In the genomic region with DNA sequence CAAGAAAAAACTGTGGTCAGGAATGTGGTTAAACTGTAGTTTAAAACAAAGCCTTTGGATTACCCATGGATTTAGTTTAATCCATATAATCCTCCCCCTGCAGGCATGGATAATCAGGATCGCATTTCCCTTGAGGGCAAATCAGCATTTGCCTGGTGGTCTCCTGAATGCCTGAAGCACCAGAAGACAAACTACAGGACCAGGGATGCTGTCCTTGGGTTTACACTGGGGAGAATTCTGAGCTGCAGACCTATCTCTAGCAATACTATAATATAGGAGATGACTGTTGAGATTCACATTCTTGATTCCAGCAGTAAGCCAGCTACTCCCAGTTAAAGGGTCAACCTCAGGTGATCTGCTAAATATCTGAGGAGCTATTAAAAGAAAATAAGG, we compare ENCODE assay signal across 18 cellular contexts. TPM values are rescaled to one million over a fixed set of nuclear protein-coding genes. Genes with fewer than 3 reads are reported as not detected.
DNase-seq lines count a peak whose midpoint lies in the region; ATAC-seq, FAIRE-seq and TF ChIP-seq lines count a peak whose summit lies in the region.
"Had no signal": no experiment of that assay in that cellular context is flagged by ENCODE, and none has a peak within 500 bp of the region (broad histone marks: within the 10 kb centered on the region; RNA-seq: fewer than 3 reads in every experiment).

No MANE protein-coding gene starts in this region.

- H3K4me2 ChIP-seq in K562 (ENCODE audit: insufficient read depth, low read length) (peak overlapping the region; percentile 45), mesenchymal stem cell (ENCODE audit: low read length, poor library complexity, severe bottlenecking) (peak overlapping the region; percentile 12)

- TF ChIP-seq RAD21 in K562 (CRISPR knock-in tag; conservative IDR thresholded peaks at IDR 0.05 in 1 of 2, IDR thresholded peaks at IDR 0.05 in 1 of 2) = no peak

- H3K27ac Mint-ChIP-seq in stimulated activated naive CD8-positive, alpha-beta T cell treated with anti-CD3 and anti-CD28 coated beads, Interleukin-15, amount 100 ng/mL, for 72 hours = no peak overlapping the region
- H3K27ac Mint-ChIP-seq: activated T-helper 2 cell treated with anti-CD3 and anti-CD28 coated beads, Interferon-gamma antibody, Interleukin-2, Interleukin-4, amounts not matched to agents 10 μg/mL and 5 μg/mL and 100 μg/mL, durations not matched to agents 14 hours and 24 hours and 36 hours; type B pancreatic cell had no signal

- no peak overlapping the region for H3K23ac ChIP-seq in mesenchymal stem cell (ENCODE audit: low read length in 2 of 2)

- TF ChIP-seq POLR2A in K562 (conservative IDR thresholded peaks at IDR 0.05) = no peak
- TF ChIP-seq POLR2A in tibial nerve (IDR thresholded peaks at IDR 0.05) = no peak

- no peaks in the 10 kb centered on the region for H3K9me3 Mint-ChIP-seq in stimulated activated naive CD8-positive, alpha-beta T cell treated with anti-CD3 and anti-CD28 coated beads, Interleukin-15, amount 100 ng/mL, for 72 hours
- H3K9me3 Mint-ChIP-seq: activated T-helper 2 cell treated with anti-CD3 and anti-CD28 coated beads, Interferon-gamma antibody, Interleukin-2, Interleukin-4, amounts not matched to agents 10 μg/mL and 5 μg/mL and 100 μg/mL, durations not matched to agents 14 hours and 24 hours and 36 hours had no signal

- H3K4me3 ChIP-seq in K562 (no peak overlapping the region), mesenchymal stem cell (ENCODE audit: insufficient read depth in 1 of 2, low read depth in 1 of 2, low read length in 2 of 2) (no peak overlapping the region), tibial nerve (no peak overlapping the region)
- H3K4me3 ChIP-seq: GM12878, MG63, Peyer's patch had no signal

- in situ Hi-C loops in K562 (cut with MboI) = no loop called here

- H4K91ac ChIP-seq in mesenchymal stem cell (ENCODE audit: low read length) = no peak overlapping the region

- TF ChIP-seq CTCF in 22Rv1 (IDR thresholded peaks at IDR 0.05) (no peak), K562 (IDR thresholded peaks at IDR 0.05 in 2 of 3, conservative IDR thresholded peaks at IDR 0.05 in 1 of 3; ENCODE audit: insufficient read depth in 2 of 3, low read depth in 1 of 3, low read length in 3 of 3) (no peak), tibial nerve (IDR thresholded peaks at IDR 0.05) (no peak)

- H2BK5ac ChIP-seq in mesenchymal stem cell (ENCODE audit: low read depth, low read length, poor library complexity, severe bottlenecking) = peak overlapping the region; percentile 84

- TF ChIP-seq EP300 in K562 (IDR thresholded peaks at IDR 0.05; ENCODE audit: low read length) = no peak
- TF ChIP-seq EP300 in tibial nerve (IDR thresholded peaks at IDR 0.05) = no peak

- FAIRE-seq in HTR-8/SVneo (lab: Jason Lieb, UNC) (no peak), K562 (lab: Jason Lieb, UNC) (no peak)
- FAIRE-seq: GM12878 had no signal

- H3K18ac ChIP-seq in mesenchymal stem cell (ENCODE audit: low read depth in 1 of 2, low read length in 2 of 2) = no peak overlapping the region

- ATAC-seq in K562 = peak; percentile 49
- no peak for ATAC-seq in stimulated activated naive CD8-positive, alpha-beta T cell treated with anti-CD3 and anti-CD28 coated beads, Interleukin-15, amount 100 ng/mL, for 72 hours
- ATAC-seq: GM12878 had no signal

- H3K4me1 Mint-ChIP-seq in stimulated activated naive CD8-positive, alpha-beta T cell treated with anti-CD3 and anti-CD28 coated beads, Interleukin-15, amount 100 ng/mL, for 72 hours = peaks cover 6% of the 10 kb centered on the region

- H3K9me3 ChIP-seq in K562 (replicated peaks; ENCODE audit: control insufficient read depth, insufficient read depth, low read depth, low read length) (peaks cover 2% of the 10 kb centered on the region), mesenchymal stem cell (ENCODE audit: control insufficient read depth, low read length) (no peaks in the 10 kb centered on the region), tibial nerve (no peaks in the 10 kb centered on the region)
- H3K9me3 ChIP-seq: MG63, Peyer's patch had no signal

- POLR2A ChIA-PET in K562 (lab: Yijun Ruan, JAX) = interaction anchor here (0.6 to 3.1 kb wide), 12 partner anchors 8 to 92 kb away, joined by 3 to 24 read pairs (median 4); no protein-coding TSS in a partner anchor

- DNase-seq in HTR-8/SVneo (ENCODE audit: insufficient read length, low spot score) = peak; percentile 26
- DNase-seq in K562 (ENCODE audit: extremely low read depth in 1 of 4, low spot score in 3 of 4) = peak in 1 of 4 experiments; percentile 11
- no peak for DNase-seq in mesenchymal stem cell
- DNase-seq in NOMO-1 treated with DMSO at 0.1 percent for 48 hours (lab: John Stamatoyannopoulos, UW; ENCODE audit: unreplicated experiment) = no peak
- no peak for DNase-seq in GM19238 (ENCODE audit: insufficient read length, low spot score)
- no peak for DNase-seq in tibial nerve (ENCODE audit: low spot score in 2 of 2)
- DNase-seq in stimulated activated naive CD8-positive, alpha-beta T cell treated with anti-CD3 and anti-CD28 coated beads, Interleukin-15, amount 100 ng/mL, for 72 hours = no peak
- DNase-seq: activated CD4-positive, alpha-beta T cell treated with anti-CD3 and anti-CD28 coated beads, Interleukin-2, amount 50 U/mL, for 4 hours; effector memory CD4-positive, alpha-beta T cell; MG63; nucleus accumbens; Peyer's patch; stimulated activated CD4-positive, alpha-beta T cell treated with anti-CD3 and anti-CD28 coated beads, Interleukin-15, amount 100 ng/mL, for 24 hours; T-helper 9 cell had no signal

- peak overlapping the region; percentile 27; the same call in 1 of the 2 replicates for H3K27ac ChIP-seq in 22Rv1
- H3K27ac ChIP-seq in K562 (ENCODE audit: extremely low read depth, low read depth, low read length) = peak overlapping the region; percentile 62; the same call in 2 of the 3 replicates
- H3K27ac ChIP-seq in mesenchymal stem cell (ENCODE audit: low read length, poor library complexity, severe bottlenecking) = peak overlapping the region; percentile 93
- no peak overlapping the region for H3K27ac ChIP-seq in tibial nerve
- H3K27ac ChIP-seq: Peyer's patch had no signal

- CTCF ChIA-PET in K562 (lab: Yijun Ruan, JAX; ENCODE audit: low intra/inter-chr PET ratio) = no interaction called here

- peak overlapping the region; percentile 43 for H2AK5ac ChIP-seq in mesenchymal stem cell (ENCODE audit: low read length, severe bottlenecking)

- H4K8ac ChIP-seq in mesenchymal stem cell (ENCODE audit: low read length) = no peak overlapping the region

- no peak overlapping the region for H2BK120ac ChIP-seq in mesenchymal stem cell (ENCODE audit: low read depth, low read length)

- H3K9ac ChIP-seq in K562 (ENCODE audit: insufficient read depth in 1 of 2, low read depth in 2 of 2, low read length in 2 of 2) (peak overlapping the region in 1 of 2 experiments; percentile 27; a peak in 1 of 4 replicates), mesenchymal stem cell (ENCODE audit: low read length) (no peak overlapping the region)

- H3K9me1 ChIP-seq in K562 (ENCODE audit: control insufficient read depth, insufficient read depth, low read length) = no peaks in the 10 kb centered on the region

- H3K4me3 Mint-ChIP-seq in stimulated activated naive CD8-positive, alpha-beta T cell treated with anti-CD3 and anti-CD28 coated beads, Interleukin-15, amount 100 ng/mL, for 72 hours = no peak overlapping the region
- H3K4me3 Mint-ChIP-seq: type B pancreatic cell had no signal

- H3K4me1 ChIP-seq in K562 (replicated peaks in 1 of 2; ENCODE audit: control insufficient read depth in 2 of 2, insufficient read depth in 2 of 2, low read length in 2 of 2) (peaks cover 17 to 28% of the 10 kb centered on the region in 2 experiments; a peak in 4 of 5 replicates), mesenchymal stem cell (ENCODE audit: control insufficient read depth, insufficient read depth, low read depth, low read length) (peaks cover 7% of the 10 kb centered on the region), tibial nerve (peaks cover 0 to 8% (median 0%) of the 10 kb centered on the region in 4 donors)

- H3K36me3 ChIP-seq in K562 (ENCODE audit: control insufficient read depth, insufficient read depth, low read length) = peaks cover 70% of the 10 kb centered on the region
- peaks cover 5 to 8% of the 10 kb centered on the region in 2 experiments for H3K36me3 ChIP-seq in mesenchymal stem cell (ENCODE audit: control insufficient read depth in 1 of 2, insufficient read depth in 2 of 2, low read depth in 1 of 2, low read length in 2 of 2)
- H3K36me3 ChIP-seq in tibial nerve = peaks cover 0 to 13% (median 0%) of the 10 kb centered on the region in 3 donors
- H3K36me3 ChIP-seq: Peyer's patch had no signal

- WGBS in K562 (ENCODE audit: insufficient coverage, low coverage, missing lambda C conversion rate) = 6% methylated on average over 1 of the region's 1 CpG
- 100% methylated on average over 1 of the region's 1 CpG for WGBS in mesenchymal stem cell
- 56 to 65% methylated on average over 1 of the region's 1 CpG for WGBS in tibial nerve, 2 donors

- H2BK12ac ChIP-seq in mesenchymal stem cell (ENCODE audit: low read length in 2 of 2) = no peak overlapping the region

- H3K27me3 Mint-ChIP-seq in stimulated activated naive CD8-positive, alpha-beta T cell treated with anti-CD3 and anti-CD28 coated beads, Interleukin-15, amount 100 ng/mL, for 72 hours = no peaks in the 10 kb centered on the region
- H3K27me3 Mint-ChIP-seq: type B pancreatic cell had no signal

- no peak overlapping the region for H3K4ac ChIP-seq in mesenchymal stem cell (ENCODE audit: low read depth in 1 of 2, low read length in 2 of 2)

- H4K20me1 ChIP-seq in K562 (replicated peaks; ENCODE audit: control insufficient read depth, insufficient read depth, low read length) = peaks cover 10% of the 10 kb centered on the region; the same call in 1 of the 2 replicates

- H2BK15ac ChIP-seq in mesenchymal stem cell (ENCODE audit: low read depth, poor library complexity, severe bottlenecking) = no peak overlapping the region

- peaks cover 10% of the 10 kb centered on the region for H3K79me1 ChIP-seq in mesenchymal stem cell (replicated peaks; ENCODE audit: low read length, poor library complexity, severe bottlenecking)

- peaks cover 100% of the 10 kb centered on the region for H3K79me2 ChIP-seq in K562 (ENCODE audit: control insufficient read depth, insufficient read depth, low read length)

- H2AFZ ChIP-seq in K562 (ENCODE audit: low read depth, low read length) (no peak overlapping the region), mesenchymal stem cell (ENCODE audit: low read depth, low read length) (no peak overlapping the region)

- H3K27me3 ChIP-seq in K562 (ENCODE audit: control insufficient read depth in 2 of 2, insufficient read depth in 2 of 2, low read length in 2 of 2) (no peaks in the 10 kb centered on the region), mesenchymal stem cell (ENCODE audit: control insufficient read depth in 1 of 2, insufficient read depth in 1 of 2, low read length in 2 of 2) (no peaks in the 10 kb centered on the region), tibial nerve (no peaks in the 10 kb centered on the region)
- H3K27me3 ChIP-seq: MG63, Peyer's patch had no signal

- no TSS peak for BruUV-seq in K562 (replicated peaks; lab: Mats Ljungman, UMichigan)

- no peak overlapping the region for H3K14ac ChIP-seq in mesenchymal stem cell (ENCODE audit: low read length in 2 of 2)

- intact Hi-C loops in K562 (cut with micrococcal nuclease) = no loop called here

RNA-seq across cellular contexts. Expression of a gene that starts 10.6 kb away (rescaled TPM):
- 133 and 323 TPM in 2 replicates for total RNA-seq in K562 (2011; cell fraction: chromatin; rRNA removed; ENCODE audit: low replicate concordance)
- total RNA-seq in K562 (2011; cell fraction: nucleolus; rRNA removed) = 60.7 and 75.4 TPM in 2 replicates
- total RNA-seq in K562 (2011; cell fraction: nucleoplasm; rRNA removed) = 109 and 149 TPM in 2 replicates
- total RNA-seq in K562 (2014; rRNA removed) (26.2 and 30.0 TPM in 2 replicates), K562 (2014; rRNA removed; fragmentation: Illumina TruSeq; extraction: Trizol) (28.3 and 35.0 TPM in 2 replicates), K562 (2015; rRNA removed; fragmentation: Illumina TruSeq; extraction: Trizol) (21.6 and 23.0 TPM in 2 replicates), K562 (2021) (53.8 and 62.6 TPM in 2 replicates), tibial nerve (10 to 100 TPM; 11.2 to 32.1 (median 27.2) TPM)
- polyA plus RNA-seq in K562 (2011; rRNA removed) (41.4 and 45.4 TPM in 2 replicates), K562 (2014; fragmentation: Illumina TruSeq; extraction: Trizol) (58.8 and 59.8 TPM in 2 replicates), K562 (2014; fragmentation: Nextera tagmentation; extraction: Ambion mirVana) (10 to 100 TPM; 15.3 to 19.6 TPM), K562 (2014; rRNA removed) (36.9 and 40.4 TPM in 2 replicates)
- polyA plus RNA-seq in K562 (2011; cell fraction: cytosol; rRNA removed) = 12.6 and 23.0 TPM in 2 replicates
- 28.6 and 42.3 TPM in 2 replicates for polyA plus RNA-seq in K562 (2011; cell fraction: nucleus; rRNA removed)
- 43.0 and 49.7 TPM in 2 replicates for polyA plus RNA-seq in K562 (2012)
- 53.4 and 83.7 TPM in 2 replicates for polyA minus RNA-seq in K562 (2011; rRNA and poly(A)+ RNA removed)
- 41.5 and 44.1 TPM in 2 replicates for polyA minus RNA-seq in K562 (2011; cell fraction: cytosol; rRNA and poly(A)+ RNA removed)
- 44.6 and 69.1 TPM in 2 replicates for polyA minus RNA-seq in K562 (2011; cell fraction: nucleus; rRNA and poly(A)+ RNA removed)
- polyA plus RNA-seq in mesenchymal stem cell (2013, experiment 1 of 2) = 3.2 TPM
- polyA plus RNA-seq in mesenchymal stem cell (2013, experiment 2 of 2) = 2.9 TPM

Comparison
In these comparisons a context has a peak if more than half of its experiments do, and no peak if none do; other contexts are left out.
1. H3K27ac ChIP-seq: peak in 22Rv1 (single experiment), K562 (single experiment) and mesenchymal stem cell (single experiment); none in tibial nerve (0 of 4).